Comparison of ENCODE assay signal across 10 cellular contexts in genomic region chr4:74659576-74660411, GRCh38.
DNase-seq lines count a peak whose midpoint lies in the region; ATAC-seq and TF ChIP-seq lines count a peak whose summit lies in the region.
"Had no signal": no experiment of that assay in that cellular context is flagged by ENCODE, and none has a peak within 500 bp of the region (broad histone marks: within the 10 kb centered on the region; RNA-seq: fewer than 3 reads in every experiment).

No MANE protein-coding gene starts in this region.

- no peak overlapping the region for H3K4me2 ChIP-seq in MM.1S (ENCODE audit: low read depth, low read length)

- peaks cover 3% of the 10 kb centered on the region for H3K4me1 Mint-ChIP-seq in activated CD4-positive, alpha-beta memory T cell treated with anti-CD3 and anti-CD28 coated beads for 36 hours (ENCODE audit: low read depth)
- H3K4me1 Mint-ChIP-seq: activated naive CD4-positive, alpha-beta T cell treated with anti-CD3 and anti-CD28 coated beads, Interleukin-2, amount 50 U/mL, for 24 hours; IgD-negative memory B cell had no signal

- H3K9ac ChIP-seq in MM.1S (ENCODE audit: low read length), result no peak overlapping the region

- no peaks in the 10 kb centered on the region for H3F3A ChIP-seq in MM.1S (ENCODE audit: insufficient read depth, low read length)

- H3K4me1 ChIP-seq in lower lobe of right lung, result no peaks in the 10 kb centered on the region
- H3K4me1 ChIP-seq in MM.1S (ENCODE audit: low read length), result no peaks in the 10 kb centered on the region

- H3K9me3 ChIP-seq in MG63, result no peaks in the 10 kb centered on the region
- H3K9me3 ChIP-seq in lower lobe of right lung, result no peaks in the 10 kb centered on the region
- no peaks in the 10 kb centered on the region for H3K9me3 ChIP-seq in MM.1S (replicated peaks; ENCODE audit: insufficient read depth, low read length)

- no peak overlapping the region for H3K4me3 Mint-ChIP-seq in activated CD4-positive, alpha-beta memory T cell treated with anti-CD3 and anti-CD28 coated beads for 36 hours
- H3K4me3 Mint-ChIP-seq: activated naive CD4-positive, alpha-beta T cell treated with anti-CD3 and anti-CD28 coated beads, Interleukin-2, amount 50 U/mL, for 24 hours; IgD-negative memory B cell had no signal

- H3K9me2 ChIP-seq in MM.1S (replicated peaks; ENCODE audit: insufficient read depth, low read length), result no peaks in the 10 kb centered on the region

- no peaks in the 10 kb centered on the region for H3K36me3 Mint-ChIP-seq in activated CD4-positive, alpha-beta memory T cell treated with anti-CD3 and anti-CD28 coated beads for 36 hours
- H3K36me3 Mint-ChIP-seq: activated naive CD4-positive, alpha-beta T cell treated with anti-CD3 and anti-CD28 coated beads, Interleukin-2, amount 50 U/mL, for 24 hours; IgD-negative memory B cell had no signal

- TF ChIP-seq CTCF in AG10803 (conservative IDR thresholded peaks at IDR 0.05; ENCODE audit: low read length), result no peak
- TF ChIP-seq CTCF in lower lobe of right lung (IDR thresholded peaks at IDR 0.05), result no peak
- no peak for TF ChIP-seq CTCF in MM.1S (IDR thresholded peaks at IDR 0.05; ENCODE audit: low read length)

- H3K27ac ChIP-seq in lower lobe of right lung (no peak overlapping the region), MM.1S (ENCODE audit: low read length) (no peak overlapping the region)

- intact Hi-C loops in lower lobe of right lung (cut with DNase I), result no loop called here
- intact Hi-C loops in activated CD4-positive, alpha-beta memory T cell treated with anti-CD3 and anti-CD28 coated beads for 36 hours (cut with micrococcal nuclease), result no loop called here

- CTCF ChIA-PET in activated CD4-positive, alpha-beta memory T cell treated with anti-CD3 and anti-CD28 coated beads for 36 hours (lab: Charles Lee), result no interaction called here

- peaks cover 14% of the 10 kb centered on the region for H3K27me3 Mint-ChIP-seq in activated CD4-positive, alpha-beta memory T cell treated with anti-CD3 and anti-CD28 coated beads for 36 hours

- ATAC-seq in lower lobe of right lung, result peak; percentile 88 to 93

- H2AFZ ChIP-seq in MM.1S (ENCODE audit: low read length), result no peak overlapping the region

- no peaks in the 10 kb centered on the region for H3K9me3 Mint-ChIP-seq in activated CD4-positive, alpha-beta memory T cell treated with anti-CD3 and anti-CD28 coated beads for 36 hours
- H3K9me3 Mint-ChIP-seq: activated naive CD4-positive, alpha-beta T cell treated with anti-CD3 and anti-CD28 coated beads, Interleukin-2, amount 50 U/mL, for 24 hours; IgD-negative memory B cell had no signal

- H3K79me2 ChIP-seq in MM.1S (ENCODE audit: low read length), result no peaks in the 10 kb centered on the region

- DNase-seq in AG10803 (ENCODE audit: low read depth) (peak; percentile 98), MG63 (peak; percentile 59), brain pericyte (ENCODE audit: low read depth, low spot score) (peak; percentile 81), lower lobe of right lung (no peak), SK-N-DZ (ENCODE audit: low spot score) (no peak), SHP77 (lab: John Stamatoyannopoulos, UW) (no peak), MM.1S (no peak)
- DNase-seq in activated CD4-positive, alpha-beta memory T cell treated with anti-CD3 and anti-CD28 coated beads for 36 hours, result no peak

- H4K20me1 ChIP-seq in MM.1S (ENCODE audit: insufficient read depth, low read length), result no peaks in the 10 kb centered on the region

- POLR2A ChIA-PET in activated CD4-positive, alpha-beta memory T cell treated with anti-CD3 and anti-CD28 coated beads for 36 hours (lab: Charles Lee), result no interaction called here

- H3K27ac Mint-ChIP-seq in activated CD4-positive, alpha-beta memory T cell treated with anti-CD3 and anti-CD28 coated beads for 36 hours, result no peak overlapping the region
- H3K27ac Mint-ChIP-seq: activated naive CD4-positive, alpha-beta T cell treated with anti-CD3 and anti-CD28 coated beads, Interleukin-2, amount 50 U/mL, for 24 hours; IgD-negative memory B cell had no signal

- H3K4me3 ChIP-seq in AG10803 (ENCODE audit: low read length), result no peak overlapping the region
- H3K4me3 ChIP-seq in MG63, result no peak overlapping the region
- H3K4me3 ChIP-seq in lower lobe of right lung, result no peak overlapping the region
- no peak overlapping the region for H3K4me3 ChIP-seq in MM.1S (ENCODE audit: low read length)

- H3K27me3 ChIP-seq in MG63, result no peaks in the 10 kb centered on the region
- H3K27me3 ChIP-seq in lower lobe of right lung (ENCODE audit: low read depth), result no peaks in the 10 kb centered on the region
- no peaks in the 10 kb centered on the region for H3K27me3 ChIP-seq in MM.1S (replicated peaks; ENCODE audit: insufficient read depth, low read length)

- H3K36me3 ChIP-seq in MG63 (no peaks in the 10 kb centered on the region), lower lobe of right lung (no peaks in the 10 kb centered on the region), MM.1S (replicated peaks; ENCODE audit: insufficient read depth, low read length) (no peaks in the 10 kb centered on the region)

Comparison
In these comparisons a context has a peak if more than half of its experiments do, and no peak if none do; other contexts are left out.
1. DNase-seq: peak in AG10803 (single experiment), MG63 (single experiment) and brain pericyte (single experiment); none in lower lobe of right lung (single experiment), SK-N-DZ (single experiment), activated CD4-positive, alpha-beta memory T cell treated with anti-CD3 and anti-CD28 coated beads for 36 hours (single experiment), SHP77 (0 of 2) and MM.1S (single experiment).